ENCODE assay signal across 8 cellular contexts in genomic region chr19:12484011-12484370, GRCh38.
A peak's percentile ranks its signal among the peaks of the same experiment; 100 is the strongest.
DNase-seq lines count a peak whose midpoint lies in the region; ATAC-seq, FAIRE-seq and TF ChIP-seq lines count a peak whose summit lies in the region.

No MANE protein-coding gene starts in this region.

- H3K27me3 ChIP-seq in mucosa of rectum (ENCODE audit: control insufficient read depth in 2 of 2, insufficient read depth in 2 of 2, low read length in 2 of 2), result no peaks in the 10 kb centered on the region

- TF ChIP-seq CTCF in cardiac fibroblast (IDR thresholded peaks at IDR 0.05; ENCODE audit: low read depth, low read length) (no peak), D721Med (IDR thresholded peaks at IDR 0.05; ENCODE audit: insufficient read depth, missing control alignments) (no peak)

- H3K27me3 Mint-ChIP-seq in stimulated activated naive CD8-positive, alpha-beta T cell treated with anti-CD3 and anti-CD28 coated beads, Interleukin-15, Interleukin-2, amounts not matched to agents 100 ng/mL and 50 ng/mL, for 24 hours, result no peaks in the 10 kb centered on the region

- peak overlapping the region; percentile 93 to 100 for H3K4me3 ChIP-seq in cardiac fibroblast (replicated peaks in 1 of 2; ENCODE audit: low read depth in 2 of 2, low read length in 2 of 2)
- peak overlapping the region; percentile 93 to 95 for H3K4me3 ChIP-seq in mucosa of rectum (ENCODE audit: low read length in 2 of 2)

- DNase-seq in stimulated activated naive CD8-positive, alpha-beta T cell treated with anti-CD3 and anti-CD28 coated beads, Interleukin-15, Interleukin-2, amounts not matched to agents 100 U/mL and 50 U/mL, for 24 hours, result no peak
- peak; percentile 6 to 27 for DNase-seq in cardiac fibroblast (ENCODE audit: low read depth in 2 of 2)
- DNase-seq in NCI-H2171 treated with DMSO at 0.1 percent for 48 hours (lab: John Stamatoyannopoulos, UW), result no peak
- no peak for DNase-seq in NCI-H1694 treated with DMSO at 0.1 percent for 48 hours (lab: John Stamatoyannopoulos, UW)
- DNase-seq in D721Med (ENCODE audit: insufficient read length, low spot score), result no peak

- H3K4me1 Mint-ChIP-seq in stimulated activated naive CD8-positive, alpha-beta T cell treated with anti-CD3 and anti-CD28 coated beads, Interleukin-15, Interleukin-2, amounts not matched to agents 100 ng/mL and 50 ng/mL, for 24 hours (ENCODE audit: low read depth), result peaks cover 34% of the 10 kb centered on the region

- H3K9ac ChIP-seq in mucosa of rectum (ENCODE audit: low read depth in 1 of 2, low read length in 2 of 2), result peak overlapping the region; percentile 85 to 94

- no peaks in the 10 kb centered on the region for H3K36me3 ChIP-seq in mucosa of rectum (ENCODE audit: control insufficient read depth in 2 of 2, insufficient read depth in 2 of 2, low read length in 2 of 2)

- no peak overlapping the region for H3K27ac Mint-ChIP-seq in stimulated activated naive CD8-positive, alpha-beta T cell treated with anti-CD3 and anti-CD28 coated beads, Interleukin-15, Interleukin-2, amounts not matched to agents 100 ng/mL and 50 ng/mL, for 24 hours

- H3K36me3 Mint-ChIP-seq in stimulated activated naive CD8-positive, alpha-beta T cell treated with anti-CD3 and anti-CD28 coated beads, Interleukin-15, Interleukin-2, amounts not matched to agents 100 ng/mL and 50 ng/mL, for 24 hours (ENCODE audit: low read depth), result no peaks in the 10 kb centered on the region

- H3K27ac ChIP-seq in mucosa of rectum (ENCODE audit: low read depth in 2 of 2, low read length in 2 of 2), result peak overlapping the region in 1 of 2 donors; percentile 70

- no peaks in the 10 kb centered on the region for H3K9me3 Mint-ChIP-seq in stimulated activated naive CD8-positive, alpha-beta T cell treated with anti-CD3 and anti-CD28 coated beads, Interleukin-15, Interleukin-2, amounts not matched to agents 100 ng/mL and 50 ng/mL, for 24 hours

- peak overlapping the region; percentile 94 for H3K4me3 Mint-ChIP-seq in stimulated activated naive CD8-positive, alpha-beta T cell treated with anti-CD3 and anti-CD28 coated beads, Interleukin-15, Interleukin-2, amounts not matched to agents 100 ng/mL and 50 ng/mL, for 24 hours

- peaks cover 0 to 12% of the 10 kb centered on the region in 2 donors for H3K4me1 ChIP-seq in mucosa of rectum (ENCODE audit: control insufficient read depth in 2 of 2, insufficient read depth in 2 of 2, low read length in 2 of 2)

- ATAC-seq in stimulated activated naive CD8-positive, alpha-beta T cell treated with anti-CD3 and anti-CD28 coated beads, Interleukin-15, Interleukin-2, amounts not matched to agents 100 U/mL and 50 U/mL, for 24 hours, result no peak
- ATAC-seq in GM21825 (IDR thresholded peaks at IDR 0.05; ENCODE audit: unreplicated experiment), result no peak

- H3K9me3 ChIP-seq in mucosa of rectum (ENCODE audit: control insufficient read depth in 2 of 2, low read length in 2 of 2), result no peaks in the 10 kb centered on the region

- FAIRE-seq in D721Med (lab: Jason Lieb, UNC), result no peak

Comparison
In these comparisons a context has a peak if more than half of its experiments do, and no peak if none do; other contexts are left out.
1. DNase-seq: peak in cardiac fibroblast (2 of 2); none in stimulated activated naive CD8-positive, alpha-beta T cell treated with anti-CD3 and anti-CD28 coated beads, Interleukin-15, Interleukin-2, amounts not matched to agents 100 U/mL and 50 U/mL, for 24 hours (single experiment), NCI-H2171 treated with DMSO at 0.1 percent for 48 hours (single experiment), NCI-H1694 treated with DMSO at 0.1 percent for 48 hours (single experiment) and D721Med (single experiment).